11 cellular contexts compared by ENCODE assay signal in the genomic region with DNA sequence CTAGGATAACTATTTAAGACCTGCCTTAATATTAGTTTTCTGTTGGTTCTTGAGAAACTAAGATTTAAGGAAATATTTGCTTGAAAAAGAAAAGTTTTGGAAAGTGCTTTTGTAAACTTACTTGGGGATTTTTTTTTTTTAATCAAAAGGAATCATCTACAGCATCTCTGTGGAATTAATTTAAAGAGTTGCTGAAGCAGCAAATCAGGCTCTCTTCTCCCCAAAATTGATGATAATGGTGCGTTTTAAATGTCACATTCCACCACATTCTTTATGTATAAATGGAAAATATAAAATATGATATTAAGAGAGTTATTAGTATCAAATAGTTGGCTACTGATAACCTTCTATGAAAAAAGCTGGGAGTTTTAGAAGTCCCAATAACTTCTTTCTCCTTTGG. TPM values are rescaled to one million over a fixed set of nuclear protein-coding genes. Genes with fewer than 3 reads are reported as not detected.
A peak's percentile ranks its signal among the peaks of the same experiment; 100 is the strongest.
DNase-seq lines count a peak whose midpoint lies in the region; ATAC-seq and TF ChIP-seq lines count a peak whose summit lies in the region.
"Had no signal": no experiment of that assay in that cellular context is flagged by ENCODE, and none has a peak within 500 bp of the region (broad histone marks: within the 10 kb centered on the region; RNA-seq: fewer than 3 reads in every experiment).

No MANE protein-coding gene starts in this region.

- H3K27ac ChIP-seq in HUES48 (ENCODE audit: low read depth, low read length) (peak overlapping the region; percentile 98), brain microvascular endothelial cell (peak overlapping the region; percentile 94), mesodermal cell (ENCODE audit: low read depth, low read length, severe bottlenecking) (peak overlapping the region; percentile 98), subcutaneous abdominal adipose tissue (ENCODE audit: low read depth, low read length) (peak overlapping the region; percentile 94)

- peaks cover 56 to 71% of the 10 kb centered on the region in 2 donors for H3K4me1 Mint-ChIP-seq in stimulated activated naive B cell treated with anti-CD40 and anti-IgM and Interleukin-4, amounts not matched to agents 10 μg/mL and 1 μg/mL and 100 μg/mL, for 72 hours

- no peak overlapping the region for H3K27ac Mint-ChIP-seq in stimulated activated naive B cell treated with anti-CD40 and anti-IgM and Interleukin-4, amounts not matched to agents 10 μg/mL and 1 μg/mL and 100 μg/mL, for 72 hours

- H3K9me3 ChIP-seq in HUES48 (ENCODE audit: control insufficient read depth, insufficient read depth, low read length) (no peaks in the 10 kb centered on the region), mesodermal cell (ENCODE audit: control insufficient read depth, low read length) (no peaks in the 10 kb centered on the region), subcutaneous abdominal adipose tissue (ENCODE audit: control insufficient read depth in 5 of 5, low read length in 5 of 5) (no peaks in the 10 kb centered on the region)

- ATAC-seq in GM18519 (IDR thresholded peaks at IDR 0.05; ENCODE audit: low FRiP score, unreplicated experiment), result no peak
- no peak for ATAC-seq in HG03571 (IDR thresholded peaks at IDR 0.05; ENCODE audit: unreplicated experiment)
- no peak for ATAC-seq in stimulated activated naive B cell treated with anti-CD40 and anti-IgM and Interleukin-4, amounts not matched to agents 10 μg/mL and 1 μg/mL and 100 μg/mL, for 72 hours (replicated peaks)

- no peak for DNase-seq in brain microvascular endothelial cell
- no peak for DNase-seq in COLO668 (lab: John Stamatoyannopoulos, UW; ENCODE audit: unreplicated experiment)
- no peak for DNase-seq in stimulated activated naive B cell treated with anti-CD40 and anti-IgM and Interleukin-4, amounts not matched to agents 10 μg/mL and 1 μg/mL and 100 μg/mL, for 72 hours
- DNase-seq: DMS 273 treated with DMSO at 0.1 percent for 48 hours, posterior cingulate gyrus had no signal

- H3K36me3 ChIP-seq in HUES48 (ENCODE audit: control insufficient read depth, insufficient read depth, low read length) (no peaks in the 10 kb centered on the region), brain microvascular endothelial cell (replicated peaks) (no peaks in the 10 kb centered on the region), mesodermal cell (ENCODE audit: control insufficient read depth, insufficient read depth, low read length) (peaks cover 30% of the 10 kb centered on the region), subcutaneous abdominal adipose tissue (ENCODE audit: control insufficient read depth in 5 of 5, insufficient read depth in 5 of 5, low read length in 5 of 5) (no peaks in the 10 kb centered on the region)

- H3K27me3 ChIP-seq in HUES48 (ENCODE audit: control insufficient read depth, insufficient read depth, low read length), result no peaks in the 10 kb centered on the region
- H3K27me3 ChIP-seq in brain microvascular endothelial cell (replicated peaks), result no peaks in the 10 kb centered on the region
- no peaks in the 10 kb centered on the region for H3K27me3 ChIP-seq in subcutaneous abdominal adipose tissue (ENCODE audit: control insufficient read depth in 5 of 5, insufficient read depth in 4 of 5, low read length in 5 of 5)

- WGBS in mesodermal cell (ENCODE audit: insufficient coverage in 2 of 2), 2 experiments, result no CpG with 5 or more reads among the region's 1 CpG

- H3K4me1 ChIP-seq in HUES48 (ENCODE audit: control insufficient read depth, insufficient read depth, low read length) (peaks cover 73% of the 10 kb centered on the region), mesodermal cell (ENCODE audit: control insufficient read depth, insufficient read depth, low read length, poor library complexity, severe bottlenecking) (peaks cover 47% of the 10 kb centered on the region), subcutaneous abdominal adipose tissue (ENCODE audit: control insufficient read depth in 5 of 5, insufficient read depth in 5 of 5, low read length in 5 of 5) (peaks cover 19 to 79% (median 78%) of the 10 kb centered on the region in 5 donors)

- H3K27me3 Mint-ChIP-seq in stimulated activated naive B cell treated with anti-CD40 and anti-IgM and Interleukin-4, amounts not matched to agents 10 μg/mL and 1 μg/mL and 100 μg/mL, for 72 hours, result no peaks in the 10 kb centered on the region
- H3K27me3 Mint-ChIP-seq: IgD-negative memory B cell had no signal

- no peak overlapping the region for H3K4me3 Mint-ChIP-seq in stimulated activated naive B cell treated with anti-CD40 and anti-IgM and Interleukin-4, amounts not matched to agents 10 μg/mL and 1 μg/mL and 100 μg/mL, for 72 hours

- no peaks in the 10 kb centered on the region for H3K9me3 Mint-ChIP-seq in stimulated activated naive B cell treated with anti-CD40 and anti-IgM and Interleukin-4, amounts not matched to agents 10 μg/mL and 1 μg/mL and 100 μg/mL, for 72 hours
- H3K9me3 Mint-ChIP-seq: IgD-negative memory B cell had no signal

- in situ Hi-C loops in brain microvascular endothelial cell (cut with HindIII; ENCODE audit: low pct_ligation_motif_present, low sequenced_read_pairs), result loop anchor here (10.0 kb wide), 1 partner anchor 353 kb away; no protein-coding TSS in a partner anchor

- no peak for TF ChIP-seq CTCF in brain microvascular endothelial cell (IDR thresholded peaks at IDR 0.05; ENCODE audit: low read depth, low read length, missing control alignments)

- H3K9ac ChIP-seq in HUES48 (ENCODE audit: low read depth, low read length), result peak overlapping the region; percentile 78
- H3K9ac ChIP-seq in subcutaneous abdominal adipose tissue (ENCODE audit: low read length in 5 of 5), result peak overlapping the region in 3 of 5 donors; percentile 42 to 79 (median 69)

- H3K36me3 Mint-ChIP-seq in stimulated activated naive B cell treated with anti-CD40 and anti-IgM and Interleukin-4, amounts not matched to agents 10 μg/mL and 1 μg/mL and 100 μg/mL, for 72 hours, result peaks cover 0 to 3% of the 10 kb centered on the region in 2 donors
- H3K36me3 Mint-ChIP-seq: IgD-negative memory B cell had no signal

- H3K4me3 ChIP-seq in HUES48 (ENCODE audit: low read depth, low read length) (peak overlapping the region; percentile 27; the same call in 1 of the 2 replicates), brain microvascular endothelial cell (ENCODE audit: low read depth, low read length) (no peak overlapping the region), mesodermal cell (ENCODE audit: extremely low read depth, insufficient read depth, low read length, poor library complexity, severe bottlenecking) (peak overlapping the region; percentile 3), subcutaneous abdominal adipose tissue (ENCODE audit: low read depth in 1 of 5, low read length in 5 of 5) (peak overlapping the region in 1 of 5 donors; percentile 10)

RNA-seq across cellular contexts. Expression of gene KLF3, which starts 4.2 kb away (rescaled TPM):
- polyA plus RNA-seq in mesodermal cell (2013, experiment 1 of 2), result 55.0 TPM
- polyA plus RNA-seq in mesodermal cell (2013, experiment 2 of 2), result 50.2 TPM
